ENCODE assay signal across 24 cellular contexts in genomic region chr15:72481015-72481659, GRCh38. TPM values are rescaled to one million over a fixed set of nuclear protein-coding genes. Genes with fewer than 3 reads are reported as not detected.
A peak's percentile ranks its signal among the peaks of the same experiment; 100 is the strongest.
DNase-seq lines count a peak whose midpoint lies in the region; ATAC-seq, FAIRE-seq and TF ChIP-seq lines count a peak whose summit lies in the region.
"Had no signal": no experiment of that assay in that cellular context is flagged by ENCODE, and none has a peak within 500 bp of the region (broad histone marks: within the 10 kb centered on the region; RNA-seq: fewer than 3 reads in every experiment).

No MANE protein-coding gene starts in this region.

- no peaks in the 10 kb centered on the region for H3K27me3 Mint-ChIP-seq in CD4-positive, alpha-beta T cell
- no peaks in the 10 kb centered on the region for H3K27me3 Mint-ChIP-seq in activated T-helper 17 cell treated with anti-CD3 and anti-CD28 coated beads, Interleukin-2, amount 50 U/mL, for 72 hours
- H3K27me3 Mint-ChIP-seq in memory B cell = no peaks in the 10 kb centered on the region
- H3K27me3 Mint-ChIP-seq in glutamatergic neuron (ENCODE audit: unreplicated experiment) = peaks cover 3% of the 10 kb centered on the region
- H3K27me3 Mint-ChIP-seq: activated naive CD4-positive, alpha-beta T cell treated with anti-CD3 and anti-CD28 coated beads, Interleukin-2, amount 10 ng/mL, durations not matched to agents 7 days and 5 days; dendritic cell treated with granulocyte-macrophage colony-stimulating factor and Interleukin-4, amounts not matched to agents 40 ng/mL and 50 ng/mL, for 4 days had no signal

- H3K36me3 Mint-ChIP-seq in CD4-positive, alpha-beta T cell (ENCODE audit: low read depth) = peaks cover 57% of the 10 kb centered on the region
- peaks cover 74% of the 10 kb centered on the region for H3K36me3 Mint-ChIP-seq in activated T-helper 17 cell treated with anti-CD3 and anti-CD28 coated beads, Interleukin-2, amount 50 U/mL, for 72 hours (ENCODE audit: low read depth)
- H3K36me3 Mint-ChIP-seq in memory B cell (peaks cover 12% of the 10 kb centered on the region), glutamatergic neuron (ENCODE audit: unreplicated experiment) (peaks cover 4% of the 10 kb centered on the region)

- H3K4me1 Mint-ChIP-seq in CD4-positive, alpha-beta T cell (ENCODE audit: low read depth) = peaks cover 80% of the 10 kb centered on the region
- H3K4me1 Mint-ChIP-seq in activated T-helper 17 cell treated with anti-CD3 and anti-CD28 coated beads, Interleukin-2, amount 50 U/mL, for 72 hours = peaks cover 45% of the 10 kb centered on the region
- H3K4me1 Mint-ChIP-seq in memory B cell (peaks cover 34% of the 10 kb centered on the region), glutamatergic neuron (ENCODE audit: low read depth, unreplicated experiment) (peaks cover 20% of the 10 kb centered on the region)

- CTCF ChIA-PET in A549 (lab: Yijun Ruan, JAX) = interaction anchor here (0.6 to 1.7 kb wide), 4 partner anchors 9 to 52 kb away, joined by 3 to 5 read pairs (median 4); no protein-coding TSS in a partner anchor
- CTCF ChIA-PET in CD4-positive, alpha-beta T cell (lab: Charles Lee) = no interaction called here

- TF ChIP-seq CTCF in A549 (IDR thresholded peaks at IDR 0.05) (no peak), stomach (IDR thresholded peaks at IDR 0.05) (no peak), glutamatergic neuron (IDR thresholded peaks at IDR 0.05; ENCODE audit: partially characterized antibody, unreplicated experiment) (no peak)
- no peak for TF ChIP-seq CTCF in CD4-positive, alpha-beta T cell (IDR thresholded peaks at IDR 0.05)

- no peak overlapping the region for H3K27ac Mint-ChIP-seq in CD4-positive, alpha-beta T cell
- peak overlapping the region; percentile 58 for H3K27ac Mint-ChIP-seq in activated T-helper 17 cell treated with anti-CD3 and anti-CD28 coated beads, Interleukin-2, amount 50 U/mL, for 72 hours
- H3K27ac Mint-ChIP-seq in memory B cell = peak overlapping the region; percentile 56
- H3K27ac Mint-ChIP-seq in glutamatergic neuron (ENCODE audit: unreplicated experiment) = no peak overlapping the region
- H3K27ac Mint-ChIP-seq: activated naive CD4-positive, alpha-beta T cell treated with anti-CD3 and anti-CD28 coated beads, Interleukin-2, amount 10 ng/mL, durations not matched to agents 7 days and 5 days; dendritic cell treated with granulocyte-macrophage colony-stimulating factor and Interleukin-4, amounts not matched to agents 40 ng/mL and 50 ng/mL, for 4 days; T-helper 2 cell treated with Interferon-gamma antibody and Interleukin-4, amounts not matched to agents 5 μg/mL and 100 μg/mL, for 36 hours had no signal

- TF ChIP-seq RAD21 in A549 (conservative IDR thresholded peaks at IDR 0.05 in 1 of 2, IDR thresholded peaks at IDR 0.05 in 1 of 2) = no peak

- DNase-seq in A549 (ENCODE audit: low read depth in 1 of 2, low spot score in 1 of 2) (no peak), memory B cell (ENCODE audit: low spot score in 2 of 2) (no peak), amniotic stem cell (lab: John Stamatoyannopoulos, UW) (no peak), stomach (no peak), NCI-H1930 (lab: John Stamatoyannopoulos, UW) (no peak), glutamatergic neuron (no peak)
- DNase-seq in CD4-positive, alpha-beta T cell = no peak
- DNase-seq: activated CD4-positive, CD25-positive, alpha-beta regulatory T cell; activated naive CD4-positive, alpha-beta T cell treated with anti-CD3 and anti-CD28 coated beads, Interleukin-2, amount 10 ng/mL, durations not matched to agents 7 days and 5 days; AML-193; mucosa of descending colon; NCI-H1048; NCI-H2029 treated with DMSO at 0.1 percent for 48 hours; NCI-H524 had no signal

- H3K27ac ChIP-seq in A549 (no peak overlapping the region), stomach (no peak overlapping the region)
- no peak overlapping the region for H3K27ac ChIP-seq in CD4-positive, alpha-beta T cell (ENCODE audit: low read depth, low read length)
- H3K27ac ChIP-seq: epithelial cell of prostate, SJSA1 had no signal

- no peak overlapping the region for H3K4me2 ChIP-seq in A549

- peaks cover 7 to 38% (median 26%) of the 10 kb centered on the region in 4 donors for H3K36me3 ChIP-seq in stomach

- no peaks in the 10 kb centered on the region for H3K9me3 Mint-ChIP-seq in CD4-positive, alpha-beta T cell
- H3K9me3 Mint-ChIP-seq in activated T-helper 17 cell treated with anti-CD3 and anti-CD28 coated beads, Interleukin-2, amount 50 U/mL, for 72 hours = no peaks in the 10 kb centered on the region
- H3K9me3 Mint-ChIP-seq in memory B cell (no peaks in the 10 kb centered on the region), glutamatergic neuron (ENCODE audit: unreplicated experiment) (peaks cover 5% of the 10 kb centered on the region)
- H3K9me3 Mint-ChIP-seq: activated naive CD4-positive, alpha-beta T cell treated with anti-CD3 and anti-CD28 coated beads, Interleukin-2, amount 10 ng/mL, durations not matched to agents 7 days and 5 days; dendritic cell treated with granulocyte-macrophage colony-stimulating factor and Interleukin-4, amounts not matched to agents 40 ng/mL and 50 ng/mL, for 4 days; T-helper 2 cell treated with Interferon-gamma antibody and Interleukin-4, amounts not matched to agents 5 μg/mL and 100 μg/mL, for 36 hours had no signal

- peak overlapping the region; percentile 67 for H3K4me3 Mint-ChIP-seq in CD4-positive, alpha-beta T cell
- peak overlapping the region; percentile 11 for H3K4me3 Mint-ChIP-seq in activated T-helper 17 cell treated with anti-CD3 and anti-CD28 coated beads, Interleukin-2, amount 50 U/mL, for 72 hours
- H3K4me3 Mint-ChIP-seq in memory B cell (no peak overlapping the region), glutamatergic neuron (ENCODE audit: unreplicated experiment) (no peak overlapping the region)
- H3K4me3 Mint-ChIP-seq: activated naive CD4-positive, alpha-beta T cell treated with anti-CD3 and anti-CD28 coated beads, Interleukin-2, amount 10 ng/mL, durations not matched to agents 7 days and 5 days; dendritic cell treated with granulocyte-macrophage colony-stimulating factor and Interleukin-4, amounts not matched to agents 40 ng/mL and 50 ng/mL, for 4 days; T-helper 2 cell treated with Interferon-gamma antibody and Interleukin-4, amounts not matched to agents 5 μg/mL and 100 μg/mL, for 36 hours had no signal

- POLR2A ChIA-PET in A549 (lab: Yijun Ruan, JAX) = no interaction called here
- POLR2A ChIA-PET in CD4-positive, alpha-beta T cell (lab: Charles Lee) = interaction anchor here (1.8 kb wide), 1 partner anchor 8 kb away, joined by 4 read pairs; no protein-coding TSS in a partner anchor

- WGBS in A549 (ENCODE audit: missing lambda C conversion rate) = 91% methylated on average over 3 of the region's 3 CpGs
- WGBS in stomach, 5 donors = 64 to 78% (median 74%) methylated on average over 3 of the region's 3 CpGs

- TF ChIP-seq EP300 in A549 (IDR thresholded peaks at IDR 0.05) (no peak), stomach (IDR thresholded peaks at IDR 0.05) (no peak)

- FAIRE-seq in A549 (lab: Jason Lieb, UNC) = no peak
- FAIRE-seq: D721Med, frontal cortex, GM19239 had no signal

- peaks cover 23% of the 10 kb centered on the region for H3K4me1 ChIP-seq in A549
- peaks cover 27 to 86% (median 59%) of the 10 kb centered on the region in 4 donors for H3K4me1 ChIP-seq in stomach

- ATAC-seq in A549 (no peak), memory B cell (ENCODE audit: low read depth) (no peak)
- ATAC-seq in CD4-positive, alpha-beta T cell (ENCODE audit: poor library complexity) = no peak
- ATAC-seq in activated T-helper 17 cell treated with anti-CD3 and anti-CD28 coated beads, Interleukin-2, amount 50 U/mL, for 72 hours (replicated peaks) = no peak
- ATAC-seq: left lobe of liver, mucosa of descending colon, sciatic nerve had no signal

- H3K27me3 ChIP-seq in CD4-positive, alpha-beta T cell (ENCODE audit: control insufficient read depth, insufficient read depth, low read length) = no peaks in the 10 kb centered on the region
- H3K27me3 ChIP-seq in stomach = no peaks in the 10 kb centered on the region
- H3K27me3 ChIP-seq: SJSA1 had no signal

- H3K4me3 ChIP-seq in A549 (no peak overlapping the region), stomach (no peak overlapping the region)
- H3K4me3 ChIP-seq: mucosa of descending colon, SJSA1 had no signal

- no peaks in the 10 kb centered on the region for H3K9me3 ChIP-seq in A549
- H3K9me3 ChIP-seq in CD4-positive, alpha-beta T cell (ENCODE audit: control insufficient read depth, low read length) = no peaks in the 10 kb centered on the region
- no peaks in the 10 kb centered on the region for H3K9me3 ChIP-seq in stomach
- H3K9me3 ChIP-seq: mucosa of descending colon, SJSA1 had no signal

- intact Hi-C loops in CD4-positive, alpha-beta T cell (cut with DNase I, micrococcal nuclease) = no loop called here
- intact Hi-C loops in stomach (cut with DNase I; ENCODE audit: low total_unique reads) = no loop called here

- TF ChIP-seq POLR2A in A549 (IDR thresholded peaks at IDR 0.05; ENCODE audit: low read length) (no peak), stomach (IDR thresholded peaks at IDR 0.05) (no peak)

TF ChIP-seq in A549, 52 proteins besides CTCF, POLR2A, EP300 and RAD21:
- TF ChIP-seq MAFK (IDR thresholded peaks at IDR 0.05; ENCODE audit: partially characterized antibody) (peak; percentile 83), CBX8 (IDR thresholded peaks at IDR 0.05) (no peak)

RNA-seq across cellular contexts. Expression of gene ARIH1, which starts 7.0 kb away (rescaled TPM):
- 127 and 138 TPM in 2 replicates for polyA plus RNA-seq in A549 (2011; rRNA removed)
- 34.6 and 34.8 TPM in 2 replicates for polyA plus RNA-seq in A549 (2012; cell fraction: cytosol; rRNA removed)
- polyA plus RNA-seq in A549 (2012; cell fraction: nucleus; rRNA removed) = 39.2 and 46.0 TPM in 2 replicates
- 92.6 to 95.5 TPM (median 94.7 TPM) in 3 replicates for polyA plus RNA-seq in A549 (2017; fragmentation: RNase III; extraction: RNeasy Plus Mini Kit Qiagen cat#74134 plus additional on column Dnase treatment)
- 146 and 162 TPM in 2 replicates for polyA minus RNA-seq in A549 (2011; rRNA and poly(A)+ RNA removed)
- total RNA-seq in CD4-positive, alpha-beta T cell = 100 to 1,000 TPM; 281 to 283 TPM
- 100 to 1,000 TPM; 140 TPM for total RNA-seq in activated T-helper 17 cell treated with anti-CD3 and anti-CD28 coated beads, Interleukin-2, amount 50 U/mL, for 72 hours
- 100 to 1,000 TPM in 2 of 5 donors, 10 to 100 TPM in 3; 18.7 to 380 (median 80.0) TPM for total RNA-seq in stomach
- 10 to 100 TPM; 16.1 to 22.5 (median 17.1) TPM for polyA plus RNA-seq in stomach
- total RNA-seq in glutamatergic neuron (ENCODE audit: unreplicated experiment) = 291 TPM

Comparison
In these comparisons a context has a peak if more than half of its experiments do, and no peak if none do; other contexts are left out.
1. H3K27ac Mint-ChIP-seq: peak in activated T-helper 17 cell treated with anti-CD3 and anti-CD28 coated beads, Interleukin-2, amount 50 U/mL, for 72 hours (single experiment) and memory B cell (single experiment); none in CD4-positive, alpha-beta T cell (single experiment) and glutamatergic neuron (single experiment).
2. H3K4me3 Mint-ChIP-seq: peak in CD4-positive, alpha-beta T cell (single experiment) and activated T-helper 17 cell treated with anti-CD3 and anti-CD28 coated beads, Interleukin-2, amount 50 U/mL, for 72 hours (single experiment); none in memory B cell (single experiment) and glutamatergic neuron (single experiment).